21 cellular contexts compared by ENCODE assay signal in the genomic region with DNA sequence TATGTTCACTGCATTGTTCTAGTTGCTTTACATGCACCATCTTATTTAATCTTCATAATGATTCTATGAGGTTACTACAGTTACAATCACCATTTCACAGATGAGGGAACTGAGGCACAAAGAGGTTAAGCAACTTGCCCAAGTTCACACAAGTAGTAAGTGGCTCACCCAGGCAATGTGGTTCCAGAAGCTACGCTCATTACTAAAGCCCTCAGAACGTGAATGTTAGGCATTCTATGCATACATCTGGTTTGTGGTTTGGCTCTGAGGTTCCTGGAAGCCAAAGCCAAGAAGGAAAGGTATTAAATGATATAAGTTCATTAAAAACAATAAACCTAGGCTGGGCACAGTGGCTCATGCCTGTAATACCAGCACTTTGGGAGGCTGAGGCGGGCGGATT. TPM values are rescaled to one million over a fixed set of nuclear protein-coding genes. Genes with fewer than 3 reads are reported as not detected.
DNase-seq lines count a peak whose midpoint lies in the region; ATAC-seq, FAIRE-seq and TF ChIP-seq lines count a peak whose summit lies in the region.
"Had no signal": no experiment of that assay in that cellular context is flagged by ENCODE, and none has a peak within 500 bp of the region (broad histone marks: within the 10 kb centered on the region; RNA-seq: fewer than 3 reads in every experiment).

No MANE protein-coding gene starts in this region.

- 65% methylated on average over 4 of the region's 4 CpGs for WGBS in SK-N-SH (ENCODE audit: low lambda C conversion rate)

- no peak for TF ChIP-seq RAD21 in SK-N-SH (IDR thresholded peaks at IDR 0.05; ENCODE audit: low read length)

- no peaks in the 10 kb centered on the region for H4K20me1 ChIP-seq in SK-N-SH (ENCODE audit: insufficient read depth)

- no peaks in the 10 kb centered on the region for H3K79me2 ChIP-seq in SK-N-SH (ENCODE audit: insufficient read depth)

- no peaks in the 10 kb centered on the region for H3K9me2 ChIP-seq in SK-N-SH

- H3K27me3 ChIP-seq in SK-N-SH (ENCODE audit: insufficient read depth): peaks cover 13% of the 10 kb centered on the region; the same call in 1 of the 2 replicates
- H3K27me3 ChIP-seq: Peyer's patch had no signal

- no peaks in the 10 kb centered on the region for H3K36me3 ChIP-seq in SK-N-SH (replicated peaks in 1 of 2; ENCODE audit: control insufficient read depth in 1 of 2, insufficient read depth in 2 of 2, low read length in 1 of 2)
- H3K36me3 ChIP-seq: Peyer's patch had no signal

- TF ChIP-seq CTCF in SK-N-SH (IDR thresholded peaks at IDR 0.05) (no peak), fibroblast of the aortic adventitia (IDR thresholded peaks at IDR 0.05; ENCODE audit: insufficient read depth, low read length) (no peak)

- no peak overlapping the region for H3K9ac ChIP-seq in SK-N-SH

- H3K9me3 ChIP-seq in SK-N-SH: no peaks in the 10 kb centered on the region
- H3K9me3 ChIP-seq: Peyer's patch had no signal

- TF ChIP-seq EP300 in SK-N-SH (IDR thresholded peaks at IDR 0.05; ENCODE audit: borderline replicate concordance in 1 of 2, low read depth in 1 of 2, low read length in 1 of 2): no peak

- no peak overlapping the region for H3K4me2 ChIP-seq in SK-N-SH

- H3F3A ChIP-seq in SK-N-SH (replicated peaks; ENCODE audit: insufficient read depth): no peaks in the 10 kb centered on the region

- POLR2A ChIA-PET in SK-N-SH (lab: Yijun Ruan, JAX): no interaction called here

- H3K4me3 ChIP-seq in SK-N-SH (ENCODE audit: low read depth in 2 of 2, low read length in 1 of 2): no peak overlapping the region
- no peak overlapping the region for H3K4me3 ChIP-seq in fibroblast of the aortic adventitia (ENCODE audit: low read depth, low read length)
- H3K4me3 ChIP-seq: Peyer's patch had no signal

- no peak for DNase-seq in SK-N-SH
- DNase-seq in amniotic epithelial cell (ENCODE audit: low read depth): peak; percentile 95
- peak; percentile 63 for DNase-seq in fibroblast of the aortic adventitia (ENCODE audit: low read depth)
- DNase-seq in urothelium cell line (ENCODE audit: low spot score): peak; percentile 59
- no peak for DNase-seq in NCI-H1417 treated with DMSO at 0.1 percent for 48 hours (lab: John Stamatoyannopoulos, UW)
- DNase-seq in stimulated activated CD4-positive, alpha-beta T cell treated with anti-CD3 and anti-CD28 coated beads, Interleukin-4, amount 100 ng/mL, for 24 hours: no peak
- DNase-seq: activated B cell treated with CpG ODN at 0.5 μM for 24 hours; activated CD8-positive, alpha-beta memory T cell treated with anti-CD3 and anti-CD28 coated beads, Interleukin-2, amount 10 ng/mL, durations not matched to agents 7 days and 5 days; central memory CD4-positive, alpha-beta T cell; hippocampal formation; NCI-H2081 treated with DMSO at 0.1 percent for 48 hours; Peyer's patch; posterior cingulate gyrus; stimulated activated CD4-positive, alpha-beta T cell treated with anti-CD3 and anti-CD28 coated beads, Interleukin-15, amount 100 ng/mL, for 24 hours; T-helper 1 cell had no signal

- H2AFZ ChIP-seq in SK-N-SH (ENCODE audit: low read depth): no peak overlapping the region

- CTCF ChIA-PET in SK-N-SH (lab: Yijun Ruan, JAX): interaction anchor here (2.8 kb wide), 1 partner anchor 9 kb away, joined by 9 read pairs; no protein-coding TSS in a partner anchor

- no peaks in the 10 kb centered on the region for H3K4me1 ChIP-seq in SK-N-SH (ENCODE audit: control insufficient read depth in 1 of 2, insufficient read depth in 2 of 2, low read depth in 1 of 2, low read length in 1 of 2)
- H3K4me1 ChIP-seq: Peyer's patch had no signal

- no peak for FAIRE-seq in urothelium cell line (lab: Jason Lieb, UNC)
- FAIRE-seq: G401.6 had no signal

- ATAC-seq in SK-N-SH treated with all-trans-retinoic acid at 6 μM for 48 hours (peak; percentile 34; the same call in 2 of the 3 replicates), GM18858 (IDR thresholded peaks at IDR 0.05; ENCODE audit: unreplicated experiment) (no peak)
- ATAC-seq: activated CD8-positive, alpha-beta memory T cell treated with anti-CD3 and anti-CD28 coated beads, Interleukin-2, amount 10 ng/mL, durations not matched to agents 7 days and 5 days; left lobe of liver had no signal

- no peak overlapping the region for H3K27ac ChIP-seq in SK-N-SH (ENCODE audit: low read depth in 2 of 2, low read length in 1 of 2)
- H3K27ac ChIP-seq: 22Rv1, Peyer's patch had no signal

TF ChIP-seq in SK-N-SH treated with all-trans-retinoic acid at 6 μM for 48 hours, 23 proteins besides CTCF, POLR2A, EP300 and RAD21:
- no peak for TF ChIP-seq SNAI2 (CRISPR knock-in tag; IDR thresholded peaks at IDR 0.05)
- TF ChIP-seq ZFP30 (CRISPR knock-in tag; IDR thresholded peaks at IDR 0.05): no peak
- no peak for TF ChIP-seq ESRRG (CRISPR knock-in tag; IDR thresholded peaks at IDR 0.05)
- no peak for TF ChIP-seq ZNF8 (CRISPR knock-in tag; IDR thresholded peaks at IDR 0.05)
- TF ChIP-seq, protein P1, sequence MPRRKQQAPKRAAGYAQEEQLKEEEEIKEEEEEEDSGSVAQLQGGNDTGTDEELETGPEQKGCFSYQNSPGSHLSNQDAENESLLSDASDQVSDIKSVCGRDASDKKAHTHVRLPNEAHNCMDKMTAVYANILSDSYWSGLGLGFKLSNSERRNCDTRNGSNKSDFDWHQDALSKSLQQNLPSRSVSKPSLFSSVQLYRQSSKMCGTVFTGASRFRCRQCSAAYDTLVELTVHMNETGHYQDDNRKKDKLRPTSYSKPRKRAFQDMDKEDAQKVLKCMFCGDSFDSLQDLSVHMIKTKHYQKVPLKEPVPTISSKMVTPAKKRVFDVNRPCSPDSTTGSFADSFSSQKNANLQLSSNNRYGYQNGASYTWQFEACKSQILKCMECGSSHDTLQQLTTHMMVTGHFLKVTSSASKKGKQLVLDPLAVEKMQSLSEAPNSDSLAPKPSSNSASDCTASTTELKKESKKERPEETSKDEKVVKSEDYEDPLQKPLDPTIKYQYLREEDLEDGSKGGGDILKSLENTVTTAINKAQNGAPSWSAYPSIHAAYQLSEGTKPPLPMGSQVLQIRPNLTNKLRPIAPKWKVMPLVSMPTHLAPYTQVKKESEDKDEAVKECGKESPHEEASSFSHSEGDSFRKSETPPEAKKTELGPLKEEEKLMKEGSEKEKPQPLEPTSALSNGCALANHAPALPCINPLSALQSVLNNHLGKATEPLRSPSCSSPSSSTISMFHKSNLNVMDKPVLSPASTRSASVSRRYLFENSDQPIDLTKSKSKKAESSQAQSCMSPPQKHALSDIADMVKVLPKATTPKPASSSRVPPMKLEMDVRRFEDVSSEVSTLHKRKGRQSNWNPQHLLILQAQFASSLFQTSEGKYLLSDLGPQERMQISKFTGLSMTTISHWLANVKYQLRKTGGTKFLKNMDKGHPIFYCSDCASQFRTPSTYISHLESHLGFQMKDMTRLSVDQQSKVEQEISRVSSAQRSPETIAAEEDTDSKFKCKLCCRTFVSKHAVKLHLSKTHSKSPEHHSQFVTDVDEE (CRISPR knock-in tag; IDR thresholded peaks at IDR 0.05): no peak

TF ChIP-seq in SK-N-SH, 30 proteins besides CTCF, POLR2A, EP300 and RAD21 (continues in another document):
- TF ChIP-seq NRF1 (IDR thresholded peaks at IDR 0.05; ENCODE audit: low read depth, low read length) (no peak), EZH2phosphoT487 (IDR thresholded peaks at IDR 0.05; ENCODE audit: borderline replicate concordance, low read depth) (no peak), FOXJ3 (CRISPR knock-in tag; IDR thresholded peaks at IDR 0.05) (no peak), POLR2AphosphoS5 (IDR thresholded peaks at IDR 0.05; ENCODE audit: low read depth, low read length) (no peak), RCOR1 (IDR thresholded peaks at IDR 0.05; ENCODE audit: low read length) (no peak), CHD2 (IDR thresholded peaks at IDR 0.05; ENCODE audit: low read length, partially characterized antibody) (no peak), RFX5 (IDR thresholded peaks at IDR 0.05; ENCODE audit: low read length) (no peak), YY1 (IDR thresholded peaks at IDR 0.05; ENCODE audit: low read depth) (no peak), JUND (IDR thresholded peaks at IDR 0.05) (no peak), TEAD4 (IDR thresholded peaks at IDR 0.05; ENCODE audit: borderline replicate concordance, insufficient read depth) (no peak)
- TF ChIP-seq, protein P2, sequence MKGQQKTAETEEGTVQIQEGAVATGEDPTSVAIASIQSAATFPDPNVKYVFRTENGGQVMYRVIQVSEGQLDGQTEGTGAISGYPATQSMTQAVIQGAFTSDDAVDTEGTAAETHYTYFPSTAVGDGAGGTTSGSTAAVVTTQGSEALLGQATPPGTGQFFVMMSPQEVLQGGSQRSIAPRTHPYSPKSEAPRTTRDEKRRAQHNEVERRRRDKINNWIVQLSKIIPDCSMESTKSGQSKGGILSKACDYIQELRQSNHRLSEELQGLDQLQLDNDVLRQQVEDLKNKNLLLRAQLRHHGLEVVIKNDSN (IDR thresholded peaks at IDR 0.05; ENCODE audit: borderline replicate concordance, low read depth): no peak
- TF ChIP-seq, protein P3, sequence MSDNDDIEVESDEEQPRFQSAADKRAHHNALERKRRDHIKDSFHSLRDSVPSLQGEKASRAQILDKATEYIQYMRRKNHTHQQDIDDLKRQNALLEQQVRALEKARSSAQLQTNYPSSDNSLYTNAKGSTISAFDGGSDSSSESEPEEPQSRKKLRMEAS (IDR thresholded peaks at IDR 0.05; ENCODE audit: low read depth): no peak
- TF ChIP-seq, protein P4, sequence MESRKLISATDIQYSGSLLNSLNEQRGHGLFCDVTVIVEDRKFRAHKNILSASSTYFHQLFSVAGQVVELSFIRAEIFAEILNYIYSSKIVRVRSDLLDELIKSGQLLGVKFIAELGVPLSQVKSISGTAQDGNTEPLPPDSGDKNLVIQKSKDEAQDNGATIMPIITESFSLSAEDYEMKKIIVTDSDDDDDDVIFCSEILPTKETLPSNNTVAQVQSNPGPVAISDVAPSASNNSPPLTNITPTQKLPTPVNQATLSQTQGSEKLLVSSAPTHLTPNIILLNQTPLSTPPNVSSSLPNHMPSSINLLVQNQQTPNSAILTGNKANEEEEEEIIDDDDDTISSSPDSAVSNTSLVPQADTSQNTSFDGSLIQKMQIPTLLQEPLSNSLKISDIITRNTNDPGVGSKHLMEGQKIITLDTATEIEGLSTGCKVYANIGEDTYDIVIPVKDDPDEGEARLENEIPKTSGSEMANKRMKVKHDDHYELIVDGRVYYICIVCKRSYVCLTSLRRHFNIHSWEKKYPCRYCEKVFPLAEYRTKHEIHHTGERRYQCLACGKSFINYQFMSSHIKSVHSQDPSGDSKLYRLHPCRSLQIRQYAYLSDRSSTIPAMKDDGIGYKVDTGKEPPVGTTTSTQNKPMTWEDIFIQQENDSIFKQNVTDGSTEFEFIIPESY (IDR thresholded peaks at IDR 0.05; ENCODE audit: borderline replicate concordance, low read depth): no peak

RNA-seq across cellular contexts. Expression of a gene that starts 14.4 kb away (rescaled TPM):
- polyA plus RNA-seq in SK-N-SH (2012; rRNA removed): not detected in 2 replicates
- polyA plus RNA-seq in SK-N-SH (2012; cell fraction: cytosol; rRNA removed): not detected in 2 replicates
- polyA plus RNA-seq in SK-N-SH (2012; cell fraction: nucleus; rRNA removed): not detected in 2 replicates
- total RNA-seq in fibroblast of the aortic adventitia (ENCODE audit: low replicate concordance): not detected in 2 replicates
- total RNA-seq: activated B cell treated with CpG ODN at 0.5 μM for 24 hours; activated CD8-positive, alpha-beta memory T cell treated with anti-CD3 and anti-CD28 coated beads, Interleukin-2, amount 10 ng/mL, durations not matched to agents 7 days and 5 days; subcutaneous adipose tissue had no signal

RNA-seq across cellular contexts. Expression of a gene that starts 31.2 kb away (rescaled TPM):
- 25.5 and 37.0 TPM in 2 replicates for polyA plus RNA-seq in SK-N-SH (2012; rRNA removed)
- polyA plus RNA-seq in SK-N-SH (2012; cell fraction: cytosol; rRNA removed): 16.2 and 18.6 TPM in 2 replicates
- 210 and 245 TPM in 2 replicates for polyA plus RNA-seq in SK-N-SH (2012; cell fraction: nucleus; rRNA removed)
- total RNA-seq in fibroblast of the aortic adventitia (ENCODE audit: low replicate concordance): 28.2 and 48.5 TPM in 2 replicates

Comparison
In these comparisons a context has a peak if more than half of its experiments do, and no peak if none do; other contexts are left out.
1. DNase-seq: peak in amniotic epithelial cell (single experiment), fibroblast of the aortic adventitia (single experiment) and urothelium cell line (single experiment); none in SK-N-SH (single experiment), NCI-H1417 treated with DMSO at 0.1 percent for 48 hours (single experiment) and stimulated activated CD4-positive, alpha-beta T cell treated with anti-CD3 and anti-CD28 coated beads, Interleukin-4, amount 100 ng/mL, for 24 hours (single experiment).